In the genomic region with DNA sequence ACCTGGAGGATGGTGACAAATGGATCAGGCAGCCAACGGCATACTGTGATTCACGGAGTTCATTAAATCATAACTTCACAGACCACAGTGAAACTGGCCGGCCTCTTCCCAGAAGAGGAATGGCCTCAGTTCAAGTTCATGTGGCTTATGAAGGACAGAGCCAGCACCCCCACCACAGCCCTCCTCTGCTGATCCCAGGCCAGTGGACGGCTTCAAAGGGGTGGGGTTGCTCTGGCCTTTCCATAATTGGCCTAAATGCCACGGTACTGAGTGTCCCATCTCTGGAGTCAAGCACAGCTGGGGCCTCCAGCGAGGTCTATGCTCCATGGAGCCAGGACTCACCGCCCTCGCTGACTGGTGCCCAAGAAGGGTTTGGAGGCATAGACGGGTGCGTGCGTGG, we compare ENCODE assay signal across 19 cellular contexts. TPM values are rescaled to one million over a fixed set of nuclear protein-coding genes. Genes with fewer than 3 reads are reported as not detected.
"Had no signal": no experiment of that assay in that cellular context is flagged by ENCODE, and none has a peak within 500 bp of the region (broad histone marks: within the 10 kb centered on the region; RNA-seq: fewer than 3 reads in every experiment).

No MANE protein-coding gene starts in this region.

- H3K27me3 ChIP-seq: suprapubic skin had no signal

- H3K9me3 ChIP-seq: suprapubic skin had no signal

- DNase-seq: activated CD4-positive, alpha-beta memory T cell treated with anti-CD3 and anti-CD28 coated beads for 36 hours; activated CD4-positive, CD25-positive, alpha-beta regulatory T cell treated with anti-CD3 and anti-CD28 coated beads, Interleukin-2, amount 50 U/mL, for 72 hours; activated gamma-delta T cell; activated naive CD8-positive, alpha-beta T cell treated with anti-CD3 and anti-CD28 coated beads, Interleukin-2, amount 10 ng/mL, durations not matched to agents 7 days and 5 days; activated T-cell treated with anti-CD3 and anti-CD28 coated beads, Interleukin-2, amount 50 U/mL, for 48 hours; anterior cingulate cortex; caudate nucleus; effector memory CD4-positive, alpha-beta T cell; glutamatergic neuron; mesendoderm; stimulated activated CD4-positive, alpha-beta T cell treated with anti-CD3 and anti-CD28 coated beads, Interleukin-2, amount 100 ng/mL, for 24 hours; stimulated activated naive CD4-positive, alpha-beta T cell had no signal

- FAIRE-seq: urothelium cell line had no signal

- H3K4me3 ChIP-seq: coronary artery, suprapubic skin had no signal

- H3K4me1 ChIP-seq: suprapubic skin had no signal

- H3K27ac ChIP-seq: epithelial cell of prostate, suprapubic skin had no signal

RNA-seq across cellular contexts. Expression of a gene that starts 31.1 kb away (rescaled TPM):
- total RNA-seq: activated CD4-positive, alpha-beta memory T cell treated with anti-CD3 and anti-CD28 coated beads for 36 hours; activated naive CD8-positive, alpha-beta T cell treated with anti-CD3 and anti-CD28 coated beads, Interleukin-2, amount 10 ng/mL, durations not matched to agents 7 days and 5 days; fibroblast of villous mesenchyme; neural crest cell; SK-MEL-5; suprapubic skin had no signal
